ENCODE assay signal across 19 cellular contexts in the genomic region with DNA sequence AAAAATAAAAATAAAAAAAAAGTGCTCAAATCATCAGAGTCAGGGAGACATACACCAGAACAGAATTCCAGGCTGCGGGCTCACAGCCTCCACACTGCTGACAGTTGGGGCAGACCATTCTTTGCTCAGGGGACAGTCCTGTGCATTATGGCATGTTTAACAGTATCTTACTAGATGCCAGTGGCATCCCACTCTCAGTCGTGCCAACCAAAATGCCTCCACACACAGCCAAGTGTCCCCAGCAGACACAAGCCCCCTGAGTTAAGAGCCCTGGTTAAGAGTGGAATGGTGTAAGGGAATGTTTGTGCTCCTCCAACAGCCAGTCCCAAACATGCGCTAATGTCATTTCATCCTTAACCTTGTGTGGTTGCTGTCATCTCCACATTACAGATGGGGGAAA. TPM values are rescaled to one million over a fixed set of nuclear protein-coding genes. Genes with fewer than 3 reads are reported as not detected.
A peak's percentile ranks its signal among the peaks of the same experiment; 100 is the strongest.
DNase-seq lines count a peak whose midpoint lies in the region; ATAC-seq, FAIRE-seq and TF ChIP-seq lines count a peak whose summit lies in the region.
"Had no signal": no experiment of that assay in that cellular context is flagged by ENCODE, and none has a peak within 500 bp of the region (broad histone marks: within the 10 kb centered on the region; RNA-seq: fewer than 3 reads in every experiment).

No MANE protein-coding gene starts in this region.

- in situ Hi-C loops in Panc1 (cut with HindIII; ENCODE audit: low pct_unique_long_range_greater_than_20kb, low sequenced_read_pairs), result no loop called here

- no peaks in the 10 kb centered on the region for H3K4me1 Mint-ChIP-seq in type B pancreatic cell (ENCODE audit: unreplicated experiment)
- H3K4me1 Mint-ChIP-seq in activated CD4-positive, alpha-beta memory T cell treated with anti-CD3 and anti-CD28 coated beads for 36 hours (ENCODE audit: low read depth), result peaks cover 3% of the 10 kb centered on the region
- H3K4me1 Mint-ChIP-seq: H9 had no signal

- intact Hi-C loops in Panc1 (cut with micrococcal nuclease; ENCODE audit: unreplicated experiment), result no loop called here
- intact Hi-C loops in activated CD4-positive, alpha-beta memory T cell treated with anti-CD3 and anti-CD28 coated beads for 36 hours (cut with micrococcal nuclease), result no loop called here

- H3K4me3 ChIP-seq in HEK293 (ENCODE audit: low read depth, low read length), result no peak overlapping the region
- H3K4me3 ChIP-seq in Panc1 (ENCODE audit: low read depth in 2 of 2, low read length in 2 of 2), result no peak overlapping the region
- H3K4me3 ChIP-seq: BLaER1, GM12878 had no signal

- H3K9me3 Mint-ChIP-seq in type B pancreatic cell, result no peaks in the 10 kb centered on the region
- no peaks in the 10 kb centered on the region for H3K9me3 Mint-ChIP-seq in activated CD4-positive, alpha-beta memory T cell treated with anti-CD3 and anti-CD28 coated beads for 36 hours
- H3K9me3 Mint-ChIP-seq: CD14-positive monocyte; CD4-positive, alpha-beta memory T cell; H9 had no signal

- POLR2A ChIA-PET in HEK293 (lab: Yijun Ruan, JAX), result interaction anchor here (0.6 kb wide), 1 partner anchor 143 kb away, joined by 4 read pairs; no protein-coding TSS in a partner anchor
- POLR2A ChIA-PET in Panc1 (lab: Charles Lee), result interaction anchor here (0.7 kb wide), 1 partner anchor 449 kb away, joined by 5 read pairs; no protein-coding TSS in a partner anchor
- POLR2A ChIA-PET in activated CD4-positive, alpha-beta memory T cell treated with anti-CD3 and anti-CD28 coated beads for 36 hours (lab: Charles Lee), result no interaction called here

- peak; percentile 36; the same call in 1 of the 2 replicates for ATAC-seq in Panc1
- ATAC-seq: GM12878, HepG2 had no signal

- H3K36me3 Mint-ChIP-seq in type B pancreatic cell, result no peaks in the 10 kb centered on the region
- no peaks in the 10 kb centered on the region for H3K36me3 Mint-ChIP-seq in activated CD4-positive, alpha-beta memory T cell treated with anti-CD3 and anti-CD28 coated beads for 36 hours
- H3K36me3 Mint-ChIP-seq: CD14-positive monocyte; CD4-positive, alpha-beta memory T cell had no signal

- DNase-seq in Panc1 (ENCODE audit: low read depth, low spot score) (no peak), islet precursor cell (peak; percentile 46), type B pancreatic cell (ENCODE audit: extremely low spot score, unreplicated experiment) (no peak), COR-L47 (lab: John Stamatoyannopoulos, UW) (no peak), GM19239 (ENCODE audit: insufficient read length, low spot score) (no peak)
- DNase-seq in activated CD4-positive, alpha-beta memory T cell treated with anti-CD3 and anti-CD28 coated beads for 36 hours, result no peak
- DNase-seq: 8988T; Calu3; CD4-positive, alpha-beta memory T cell; DMS79 treated with DMSO at 0.1 percent for 48 hours; GF-D8; H9 had no signal

- peaks cover 5% of the 10 kb centered on the region for H3K27me3 Mint-ChIP-seq in type B pancreatic cell
- H3K27me3 Mint-ChIP-seq in activated CD4-positive, alpha-beta memory T cell treated with anti-CD3 and anti-CD28 coated beads for 36 hours, result no peaks in the 10 kb centered on the region

- H3K27ac Mint-ChIP-seq in type B pancreatic cell, result peak overlapping the region; percentile 95
- H3K27ac Mint-ChIP-seq in activated CD4-positive, alpha-beta memory T cell treated with anti-CD3 and anti-CD28 coated beads for 36 hours, result no peak overlapping the region
- H3K27ac Mint-ChIP-seq: CD4-positive, alpha-beta memory T cell had no signal

- FAIRE-seq in GM19239 (lab: Jason Lieb, UNC), result no peak
- FAIRE-seq: GM12878, H1, HepG2 had no signal

- no peaks in the 10 kb centered on the region for H3K4me1 ChIP-seq in HEK293 (ENCODE audit: control insufficient read depth, insufficient read depth, low read length)
- no peaks in the 10 kb centered on the region for H3K4me1 ChIP-seq in Panc1 (ENCODE audit: control insufficient read depth, insufficient read depth, low read length)

- H3K9me3 ChIP-seq in HEK293 (ENCODE audit: control insufficient read depth, insufficient read depth, low read depth, low read length), result no peaks in the 10 kb centered on the region
- H3K9me3 ChIP-seq in Panc1 (ENCODE audit: control insufficient read depth, insufficient read depth, low read depth, low read length), result no peaks in the 10 kb centered on the region
- H3K9me3 ChIP-seq: BLaER1 had no signal

- CTCF ChIA-PET in HEK293 (lab: Yijun Ruan, JAX), result interaction anchor here (0.8 to 5.6 kb wide), 3 partner anchors 27 to 277 kb away, joined by 3 to 109 read pairs (median 51); no protein-coding TSS in a partner anchor
- CTCF ChIA-PET in Panc1 (lab: Charles Lee), result interaction anchor here (0.7 kb wide), 1 partner anchor 956 kb away, joined by 7 read pairs; no protein-coding TSS in a partner anchor
- CTCF ChIA-PET in activated CD4-positive, alpha-beta memory T cell treated with anti-CD3 and anti-CD28 coated beads for 36 hours (lab: Charles Lee), result interaction anchor here (3.1 to 6.4 kb wide), 2 partner anchors 87 to 195 kb away, joined by 31 to 60 read pairs; no protein-coding TSS in a partner anchor

- TF ChIP-seq CTCF in HEK293 (tag by site-specific recombination; IDR thresholded peaks at IDR 0.05) (no peak), Panc1 (IDR thresholded peaks at IDR 0.05) (no peak), type B pancreatic cell (conservative IDR thresholded peaks at IDR 0.05) (no peak)

- peak overlapping the region; percentile 53 for H3K4me3 Mint-ChIP-seq in type B pancreatic cell
- no peak overlapping the region for H3K4me3 Mint-ChIP-seq in activated CD4-positive, alpha-beta memory T cell treated with anti-CD3 and anti-CD28 coated beads for 36 hours
- H3K4me3 Mint-ChIP-seq: CD14-positive monocyte; CD4-positive, alpha-beta memory T cell; H9 had no signal

- BruUV-seq in Panc1 (replicated peaks; lab: Mats Ljungman, UMichigan), result no TSS peak

- H3K27ac ChIP-seq in HEK293 (ENCODE audit: extremely low read depth, low read depth, low read length) (no peak overlapping the region), Panc1 (ENCODE audit: low read length) (no peak overlapping the region)
- H3K27ac ChIP-seq: BLaER1 had no signal

- H3K27me3 ChIP-seq in Panc1 (ENCODE audit: control insufficient read depth, insufficient read depth, low read length), result no peaks in the 10 kb centered on the region
- H3K27me3 ChIP-seq: BLaER1 had no signal

- H3K36me3 ChIP-seq in HEK293 (ENCODE audit: control insufficient read depth in 2 of 2, insufficient read depth in 1 of 2, low read length in 2 of 2) (no peaks in the 10 kb centered on the region), Panc1 (ENCODE audit: control insufficient read depth, insufficient read depth, low read length) (no peaks in the 10 kb centered on the region)
- H3K36me3 ChIP-seq: BLaER1 had no signal

TF ChIP-seq in HEK293, 187 proteins besides CTCF, POLR2A, EP300 and RAD21 (continues in another document):
- TF ChIP-seq ZNF610 (tag by site-specific recombination; IDR thresholded peaks at IDR 0.05; ENCODE audit: borderline replicate concordance), result no peak
- TF ChIP-seq, protein P1, sequence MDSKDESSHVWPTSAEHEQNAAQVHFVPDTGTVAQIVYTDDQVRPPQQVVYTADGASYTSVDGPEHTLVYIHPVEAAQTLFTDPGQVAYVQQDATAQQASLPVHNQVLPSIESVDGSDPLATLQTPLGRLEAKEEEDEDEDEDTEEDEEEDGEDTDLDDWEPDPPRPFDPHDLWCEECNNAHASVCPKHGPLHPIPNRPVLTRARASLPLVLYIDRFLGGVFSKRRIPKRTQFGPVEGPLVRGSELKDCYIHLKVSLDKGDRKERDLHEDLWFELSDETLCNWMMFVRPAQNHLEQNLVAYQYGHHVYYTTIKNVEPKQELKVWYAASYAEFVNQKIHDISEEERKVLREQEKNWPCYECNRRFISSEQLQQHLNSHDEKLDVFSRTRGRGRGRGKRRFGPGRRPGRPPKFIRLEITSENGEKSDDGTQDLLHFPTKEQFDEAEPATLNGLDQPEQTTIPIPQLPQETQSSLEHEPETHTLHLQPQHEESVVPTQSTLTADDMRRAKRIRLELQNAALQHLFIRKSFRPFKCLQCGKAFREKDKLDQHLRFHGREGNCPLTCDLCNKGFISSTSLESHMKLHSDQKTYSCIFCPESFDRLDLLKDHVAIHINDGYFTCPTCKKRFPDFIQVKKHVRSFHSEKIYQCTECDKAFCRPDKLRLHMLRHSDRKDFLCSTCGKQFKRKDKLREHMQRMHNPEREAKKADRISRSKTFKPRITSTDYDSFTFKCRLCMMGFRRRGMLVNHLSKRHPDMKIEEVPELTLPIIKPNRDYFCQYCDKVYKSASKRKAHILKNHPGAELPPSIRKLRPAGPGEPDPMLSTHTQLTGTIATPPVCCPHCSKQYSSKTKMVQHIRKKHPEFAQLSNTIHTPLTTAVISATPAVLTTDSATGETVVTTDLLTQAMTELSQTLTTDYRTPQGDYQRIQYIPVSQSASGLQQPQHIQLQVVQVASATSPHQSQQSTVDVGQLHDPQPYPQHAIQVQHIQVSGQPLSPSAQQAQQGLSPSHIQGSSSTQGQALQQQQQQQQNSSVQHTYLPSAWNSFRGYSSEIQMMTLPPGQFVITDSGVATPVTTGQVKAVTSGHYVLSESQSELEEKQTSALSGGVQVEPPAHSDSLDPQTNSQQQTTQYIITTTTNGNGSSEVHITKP (tag by site-specific recombination; IDR thresholded peaks at IDR 0.05), result peak; percentile 57

RNA-seq across cellular contexts. Expression of gene CFAP92, which starts 26.1 kb away (rescaled TPM):
- total RNA-seq in Panc1 (2021; ENCODE audit: unreplicated experiment) (0.18 TPM), type B pancreatic cell (ENCODE audit: low replicate concordance) (4.4 and 4.5 TPM in 2 replicates)
- polyA plus RNA-seq in Panc1 (2012; ENCODE audit: insufficient read length), result 0.42 TPM
- under 1 TPM in 1 of 2 experiments, not detected in 1; 0.24 TPM for total RNA-seq in activated CD4-positive, alpha-beta memory T cell treated with anti-CD3 and anti-CD28 coated beads for 36 hours
- total RNA-seq: A673, GM12878 had no signal

RNA-seq across cellular contexts. Expression of gene EFCC1, which starts 33.4 kb away (rescaled TPM):
- total RNA-seq in Panc1 (2021; ENCODE audit: unreplicated experiment), result 0.15 TPM
- 0.13 TPM for polyA plus RNA-seq in Panc1 (2012; ENCODE audit: insufficient read length)
- 0.29 and 2.2 TPM in 2 replicates for total RNA-seq in type B pancreatic cell (ENCODE audit: low replicate concordance)
- total RNA-seq in activated CD4-positive, alpha-beta memory T cell treated with anti-CD3 and anti-CD28 coated beads for 36 hours, result under 1 TPM; 0.12 to 0.24 TPM
- total RNA-seq: A673; Calu3; CD4-positive, alpha-beta memory T cell; GM12878; HepG2 had no signal
- polyA plus RNA-seq: CD4-positive, alpha-beta memory T cell; GM12878; HepG2 had no signal
